15 cellular contexts compared by ENCODE assay signal in genomic region chr2:236712961-236713673, GRCh38.
DNase-seq lines count a peak whose midpoint lies in the region; ATAC-seq, FAIRE-seq and TF ChIP-seq lines count a peak whose summit lies in the region.
"Had no signal": no experiment of that assay in that cellular context is flagged by ENCODE, and none has a peak within 500 bp of the region (broad histone marks: within the 10 kb centered on the region; RNA-seq: fewer than 3 reads in every experiment).

No MANE protein-coding gene starts in this region.

- H3K79me1 ChIP-seq in trophoblast cell (ENCODE audit: low read length): peaks cover 54% of the 10 kb centered on the region

- TF ChIP-seq POLR2A in right lobe of liver (IDR thresholded peaks at IDR 0.05): no peak

- H3K36me3 Mint-ChIP-seq in CD14-positive monocyte: peaks cover 0 to 4% of the 10 kb centered on the region in 2 donors

- H3K27me3 Mint-ChIP-seq in CD14-positive monocyte (ENCODE audit: low read depth in 3 of 3): peaks cover 17 to 21% (median 18%) of the 10 kb centered on the region in 3 donors

- TF ChIP-seq CTCF in CD14-positive monocyte (IDR thresholded peaks at IDR 0.05): no peak
- TF ChIP-seq CTCF in PC-9 (conservative IDR thresholded peaks at IDR 0.05): no peak
- TF ChIP-seq CTCF in keratinocyte (optimal IDR thresholded peaks at IDR 0.05 in 1 of 3, IDR thresholded peaks at IDR 0.05 in 1 of 3, conservative IDR thresholded peaks at IDR 0.05 in 1 of 3; ENCODE audit: extremely low read depth in 1 of 3, insufficient read depth in 2 of 3, low read length in 3 of 3): no peak
- no peak for TF ChIP-seq CTCF in right lobe of liver (IDR thresholded peaks at IDR 0.05)

- POLR2A ChIA-PET in PC-9 (lab: Charles Lee; ENCODE audit: unreplicated experiment): no interaction called here

- H4K20me1 ChIP-seq in PC-9 (ENCODE audit: insufficient read depth): no peaks in the 10 kb centered on the region
- H4K20me1 ChIP-seq in keratinocyte (ENCODE audit: control insufficient read depth, extremely low read depth, insufficient read depth, low read length): no peaks in the 10 kb centered on the region

- H3K9me2 ChIP-seq in PC-9 (ENCODE audit: insufficient read depth): no peaks in the 10 kb centered on the region

- no peak overlapping the region for H3K23ac ChIP-seq in trophoblast cell (ENCODE audit: low read length)

- H3K18ac ChIP-seq in trophoblast cell (ENCODE audit: low read length): no peak overlapping the region

- H3K79me2 ChIP-seq in PC-9 (ENCODE audit: low read depth): no peaks in the 10 kb centered on the region
- no peaks in the 10 kb centered on the region for H3K79me2 ChIP-seq in keratinocyte (ENCODE audit: control insufficient read depth, insufficient read depth, low read length)
- peaks cover 6% of the 10 kb centered on the region for H3K79me2 ChIP-seq in trophoblast cell (ENCODE audit: control insufficient read depth, insufficient read depth, low read length, poor library complexity)

- ATAC-seq in HG02610 (IDR thresholded peaks at IDR 0.05; ENCODE audit: unreplicated experiment) (no peak), right lobe of liver (no peak)

- H3K9me3 ChIP-seq in PC-9 (ENCODE audit: insufficient read depth, low read depth) (no peaks in the 10 kb centered on the region), keratinocyte (ENCODE audit: control insufficient read depth, low read depth, low read length) (no peaks in the 10 kb centered on the region), trophoblast cell (ENCODE audit: insufficient read depth, low read depth, low read length) (no peaks in the 10 kb centered on the region), right lobe of liver (no peaks in the 10 kb centered on the region)

- no peak overlapping the region for H2AK5ac ChIP-seq in trophoblast cell (ENCODE audit: low read length)

- peak overlapping the region; percentile 49 for H2BK120ac ChIP-seq in trophoblast cell (ENCODE audit: insufficient read depth, low read length, poor library complexity)

- peaks cover 0 to 4% (median 0%) of the 10 kb centered on the region in 7 donors for H3K9me3 Mint-ChIP-seq in CD14-positive monocyte

- peak overlapping the region; percentile 16 for H4K91ac ChIP-seq in trophoblast cell (ENCODE audit: low read depth, low read length)

- H3K27me3 ChIP-seq in PC-9 (ENCODE audit: insufficient read depth, low read depth): peaks cover 8% of the 10 kb centered on the region; the same call in 1 of the 2 replicates
- no peaks in the 10 kb centered on the region for H3K27me3 ChIP-seq in keratinocyte (ENCODE audit: control insufficient read depth, extremely low read depth, insufficient read depth, low read length)
- no peaks in the 10 kb centered on the region for H3K27me3 ChIP-seq in trophoblast cell (ENCODE audit: insufficient read depth, low read length)
- H3K27me3 ChIP-seq in right lobe of liver: no peaks in the 10 kb centered on the region

- no peak overlapping the region for H3K4me3 ChIP-seq in PC-9
- no peak overlapping the region for H3K4me3 ChIP-seq in keratinocyte (ENCODE audit: control insufficient read depth in 2 of 3, extremely low read depth in 1 of 3, insufficient read depth in 2 of 3, low read depth in 1 of 3, low read length in 3 of 3)
- no peak overlapping the region for H3K4me3 ChIP-seq in trophoblast cell (ENCODE audit: low read depth, low read length)
- no peak overlapping the region for H3K4me3 ChIP-seq in right lobe of liver

- peak overlapping the region; percentile 11 for H3K4ac ChIP-seq in trophoblast cell (ENCODE audit: low read depth, low read length)

- H2BK12ac ChIP-seq in trophoblast cell (ENCODE audit: low read length): peak overlapping the region; percentile 15

- H3K14ac ChIP-seq in trophoblast cell (ENCODE audit: low read length): peak overlapping the region; percentile 24

- peaks cover 55% of the 10 kb centered on the region for H3K4me1 Mint-ChIP-seq in CD14-positive monocyte

- no TSS peak for BruUV-seq in PC-9 (replicated peaks; lab: Mats Ljungman, UMichigan)

- DNase-seq in CD14-positive monocyte (ENCODE audit: low spot score): no peak
- no peak for DNase-seq in PC-9
- no peak for DNase-seq in keratinocyte (ENCODE audit: low read depth, low spot score)
- DNase-seq in trophoblast cell: no peak
- no peak for DNase-seq in GM19239 (ENCODE audit: insufficient read length, low spot score)
- no peak for DNase-seq in HuH-7.5 (ENCODE audit: low spot score)
- no peak for DNase-seq in right lobe of liver
- DNase-seq: GDM1, GOT3, KG1, NCI-H1092 treated with DMSO at 0.1 percent for 48 hours, NCI-H1694 treated with DMSO at 0.1 percent for 48 hours had no signal

- H3K9ac ChIP-seq in keratinocyte (ENCODE audit: control insufficient read depth, extremely low read depth, insufficient read depth, low read length) (no peak overlapping the region), trophoblast cell (ENCODE audit: low read length) (no peak overlapping the region)

- peak overlapping the region; percentile 69 for H2BK5ac ChIP-seq in trophoblast cell (ENCODE audit: low read depth, low read length, poor library complexity)

- peak overlapping the region; percentile 19 for H4K8ac ChIP-seq in trophoblast cell (ENCODE audit: low read depth, low read length)

- intact Hi-C loops in CD14-positive monocyte (cut with micrococcal nuclease): no loop called here
- intact Hi-C loops in PC-9 (cut with micrococcal nuclease; ENCODE audit: unreplicated experiment): no loop called here
- intact Hi-C loops in right lobe of liver (cut with DNase I): no loop called here

- no peak overlapping the region for H3K4me3 Mint-ChIP-seq in CD14-positive monocyte

- dilution Hi-C loops in keratinocyte (cut with MboI; ENCODE audit: extremely low pct_ligation_motif_present, low sequenced_read_pairs): no loop called here

- H3K36me3 ChIP-seq in PC-9 (ENCODE audit: low read depth): no peaks in the 10 kb centered on the region
- H3K36me3 ChIP-seq in keratinocyte (ENCODE audit: control insufficient read depth in 2 of 2, extremely low read depth in 1 of 2, insufficient read depth in 2 of 2, low read length in 2 of 2): no peaks in the 10 kb centered on the region
- H3K36me3 ChIP-seq in trophoblast cell (ENCODE audit: control insufficient read depth in 1 of 2, insufficient read depth in 2 of 2, low read length in 2 of 2): no peaks in the 10 kb centered on the region
- no peaks in the 10 kb centered on the region for H3K36me3 ChIP-seq in right lobe of liver

- WGBS in trophoblast cell (ENCODE audit: extremely low coverage, insufficient coverage, insufficient read length): no CpG with 5 or more reads among the region's 8 CpGs
- 81% methylated on average over 7 of the region's 8 CpGs for WGBS in right lobe of liver (ENCODE audit: insufficient coverage, low coverage, low lambda C conversion rate, missing lambda C conversion rate)

- H3K4me2 ChIP-seq in PC-9 (no peak overlapping the region), keratinocyte (ENCODE audit: control insufficient read depth, extremely low read depth, insufficient read depth, low read depth, low read length) (no peak overlapping the region), trophoblast cell (ENCODE audit: low read length) (no peak overlapping the region)

- FAIRE-seq in keratinocyte (lab: Jason Lieb, UNC) (peak; percentile 51), GM19239 (lab: Jason Lieb, UNC) (no peak)
- FAIRE-seq: A204.1 had no signal

- H3F3A ChIP-seq in PC-9 (ENCODE audit: insufficient read depth, low read depth): peaks cover 6% of the 10 kb centered on the region; the same call in 1 of the 2 replicates

- H4K12ac ChIP-seq in trophoblast cell (ENCODE audit: low read depth, low read length): no peak overlapping the region

- H3K4me1 ChIP-seq in PC-9 (replicated peaks; ENCODE audit: insufficient read depth) (peaks cover 48% of the 10 kb centered on the region), keratinocyte (ENCODE audit: control insufficient read depth, extremely low read depth, insufficient read depth, low read length) (peaks cover 31% of the 10 kb centered on the region), trophoblast cell (ENCODE audit: control insufficient read depth in 1 of 2, insufficient read depth in 2 of 2, low read length in 2 of 2) (peaks cover 20 to 24% of the 10 kb centered on the region in 2 experiments), right lobe of liver (peaks cover 0 to 8% (median 0%) of the 10 kb centered on the region in 4 donors)

- CTCF ChIA-PET in PC-9 (lab: Charles Lee): no interaction called here

- H2AFZ ChIP-seq in PC-9 (no peak overlapping the region), keratinocyte (ENCODE audit: control insufficient read depth, low read length) (no peak overlapping the region), trophoblast cell (ENCODE audit: insufficient read depth, low read length, poor library complexity) (no peak overlapping the region)

- H3K27ac ChIP-seq in PC-9 (peak overlapping the region; percentile 59), keratinocyte (ENCODE audit: control insufficient read depth, insufficient read depth, low read length) (no peak overlapping the region), trophoblast cell (ENCODE audit: low read depth, low read length) (peak overlapping the region; percentile 91), right lobe of liver (no peak overlapping the region)
- H3K27ac ChIP-seq: HL-60 had no signal

- no peaks in the 10 kb centered on the region for H3K9me1 ChIP-seq in keratinocyte (ENCODE audit: control insufficient read depth, extremely low read depth, insufficient read depth, low read length)

- H3K27ac Mint-ChIP-seq in CD14-positive monocyte: peak overlapping the region in 6 of 7 donors; percentile 8 to 93 (median 78)

Comparison
In these comparisons a context has a peak if more than half of its experiments do, and no peak if none do; other contexts are left out.
1. H3K27ac ChIP-seq: peak in PC-9 (single experiment) and trophoblast cell (single experiment); none in keratinocyte (single experiment) and right lobe of liver (0 of 3).